10 cellular contexts compared by ENCODE assay signal in genomic region chr17:82338858-82339633, GRCh38. TPM values are rescaled to one million over a fixed set of nuclear protein-coding genes. Genes with fewer than 3 reads are reported as not detected.
DNase-seq lines count a peak whose midpoint lies in the region; ATAC-seq and TF ChIP-seq lines count a peak whose summit lies in the region.
"Had no signal": no experiment of that assay in that cellular context is flagged by ENCODE, and none has a peak within 500 bp of the region (broad histone marks: within the 10 kb centered on the region; RNA-seq: fewer than 3 reads in every experiment).

No MANE protein-coding gene starts in this region.

- ATAC-seq in GM23338 = peak; percentile 10; the same call in 1 of the 3 replicates
- no peak for ATAC-seq in GM21786 (IDR thresholded peaks at IDR 0.05; ENCODE audit: unreplicated experiment)
- no peak for ATAC-seq in GM18867 (IDR thresholded peaks at IDR 0.05; ENCODE audit: unreplicated experiment)

- H3K36me3 Mint-ChIP-seq in GM23338 (ENCODE audit: low read depth) = peaks cover 4% of the 10 kb centered on the region

- H3K4me2 ChIP-seq in GM23338 = no peak overlapping the region

- H3K4me1 ChIP-seq in GM23338 (ENCODE audit: insufficient read depth) = peaks cover 7% of the 10 kb centered on the region

- H3K9me3 Mint-ChIP-seq in GM23338 = peaks cover 15% of the 10 kb centered on the region

- H2AFZ ChIP-seq in GM23338 = no peak overlapping the region

- H3K79me2 ChIP-seq in GM23338 (replicated peaks; ENCODE audit: insufficient read depth) = no peaks in the 10 kb centered on the region

- DNase-seq in GM23338 (ENCODE audit: low spot score) (peak; percentile 33), SHP77 treated with DMSO at 0.1 percent for 48 hours (lab: John Stamatoyannopoulos, UW) (peak; percentile 21), fibroblast of villous mesenchyme (ENCODE audit: low read depth) (peak; percentile 74), skeletal muscle cell (ENCODE audit: low read depth) (peak; percentile 29), WERI-Rb-1 (no peak)
- DNase-seq in activated effector memory CD4-positive, alpha-beta T cell treated with anti-CD3 and anti-CD28 coated beads, Interleukin-2, amount 50 U/mL, for 16 hours = no peak

- TF ChIP-seq CTCF in GM23338 (conservative IDR thresholded peaks at IDR 0.05; ENCODE audit: low read depth in 2 of 2) = no peak
- TF ChIP-seq CTCF in fibroblast of villous mesenchyme (IDR thresholded peaks at IDR 0.05; ENCODE audit: insufficient read depth, low read depth, low read length) = no peak
- TF ChIP-seq CTCF in WERI-Rb-1 (IDR thresholded peaks at IDR 0.05; ENCODE audit: low read depth, low read length) = no peak

- no peak overlapping the region for H3K27ac Mint-ChIP-seq in GM23338

- H3K4me3 ChIP-seq in GM23338 (no peak overlapping the region), fibroblast of villous mesenchyme (ENCODE audit: low read depth, low read length) (peak overlapping the region; percentile 50), skeletal muscle cell (ENCODE audit: low read depth, low read length) (peak overlapping the region; percentile 2), WERI-Rb-1 (ENCODE audit: low read depth, low read length) (no peak overlapping the region)
- H3K4me3 ChIP-seq: thyroid gland had no signal

- 0 out of 2 replicates have a peak, but pooled peaks cover 5% of the 10 kb centered on the region for H4K20me1 ChIP-seq in GM23338 (replicated peaks; ENCODE audit: insufficient read depth)

- H3F3A ChIP-seq in GM23338 (replicated peaks; ENCODE audit: low read depth) = no peaks in the 10 kb centered on the region

- H3K27ac ChIP-seq in GM23338 (ENCODE audit: low read depth) = no peak overlapping the region
- H3K27ac ChIP-seq in WERI-Rb-1 = no peak overlapping the region
- H3K27ac ChIP-seq: epithelial cell of prostate, thyroid gland had no signal

- peaks cover 35% of the 10 kb centered on the region for H3K27me3 ChIP-seq in GM23338 (ENCODE audit: insufficient read depth)
- H3K27me3 ChIP-seq in WERI-Rb-1 (ENCODE audit: insufficient read depth, low read depth, severe bottlenecking) = no peaks in the 10 kb centered on the region
- H3K27me3 ChIP-seq: thyroid gland had no signal

- peaks cover 25% of the 10 kb centered on the region for H3K4me1 Mint-ChIP-seq in GM23338

- H3K4me3 Mint-ChIP-seq in GM23338 = no peak overlapping the region

- H3K36me3 ChIP-seq in GM23338 (ENCODE audit: insufficient read depth) = no peaks in the 10 kb centered on the region
- no peaks in the 10 kb centered on the region for H3K36me3 ChIP-seq in WERI-Rb-1
- H3K36me3 ChIP-seq: thyroid gland had no signal

- no peaks in the 10 kb centered on the region for H3K9me2 ChIP-seq in GM23338 (ENCODE audit: insufficient read depth)

- peaks cover 11% of the 10 kb centered on the region for H3K9me3 ChIP-seq in WERI-Rb-1 (ENCODE audit: severe bottlenecking)
- H3K9me3 ChIP-seq: thyroid gland had no signal

- H3K27me3 Mint-ChIP-seq in GM23338 (ENCODE audit: insufficient read depth, low read depth, poor library complexity) = peaks cover 49% of the 10 kb centered on the region

TF ChIP-seq in GM23338, 12 proteins besides CTCF, POLR2A, EP300 and RAD21 (continues in another document):
- TF ChIP-seq STAT1 (IDR thresholded peaks at IDR 0.05; ENCODE audit: unreplicated experiment) = no peak
- TF ChIP-seq, protein P1, sequence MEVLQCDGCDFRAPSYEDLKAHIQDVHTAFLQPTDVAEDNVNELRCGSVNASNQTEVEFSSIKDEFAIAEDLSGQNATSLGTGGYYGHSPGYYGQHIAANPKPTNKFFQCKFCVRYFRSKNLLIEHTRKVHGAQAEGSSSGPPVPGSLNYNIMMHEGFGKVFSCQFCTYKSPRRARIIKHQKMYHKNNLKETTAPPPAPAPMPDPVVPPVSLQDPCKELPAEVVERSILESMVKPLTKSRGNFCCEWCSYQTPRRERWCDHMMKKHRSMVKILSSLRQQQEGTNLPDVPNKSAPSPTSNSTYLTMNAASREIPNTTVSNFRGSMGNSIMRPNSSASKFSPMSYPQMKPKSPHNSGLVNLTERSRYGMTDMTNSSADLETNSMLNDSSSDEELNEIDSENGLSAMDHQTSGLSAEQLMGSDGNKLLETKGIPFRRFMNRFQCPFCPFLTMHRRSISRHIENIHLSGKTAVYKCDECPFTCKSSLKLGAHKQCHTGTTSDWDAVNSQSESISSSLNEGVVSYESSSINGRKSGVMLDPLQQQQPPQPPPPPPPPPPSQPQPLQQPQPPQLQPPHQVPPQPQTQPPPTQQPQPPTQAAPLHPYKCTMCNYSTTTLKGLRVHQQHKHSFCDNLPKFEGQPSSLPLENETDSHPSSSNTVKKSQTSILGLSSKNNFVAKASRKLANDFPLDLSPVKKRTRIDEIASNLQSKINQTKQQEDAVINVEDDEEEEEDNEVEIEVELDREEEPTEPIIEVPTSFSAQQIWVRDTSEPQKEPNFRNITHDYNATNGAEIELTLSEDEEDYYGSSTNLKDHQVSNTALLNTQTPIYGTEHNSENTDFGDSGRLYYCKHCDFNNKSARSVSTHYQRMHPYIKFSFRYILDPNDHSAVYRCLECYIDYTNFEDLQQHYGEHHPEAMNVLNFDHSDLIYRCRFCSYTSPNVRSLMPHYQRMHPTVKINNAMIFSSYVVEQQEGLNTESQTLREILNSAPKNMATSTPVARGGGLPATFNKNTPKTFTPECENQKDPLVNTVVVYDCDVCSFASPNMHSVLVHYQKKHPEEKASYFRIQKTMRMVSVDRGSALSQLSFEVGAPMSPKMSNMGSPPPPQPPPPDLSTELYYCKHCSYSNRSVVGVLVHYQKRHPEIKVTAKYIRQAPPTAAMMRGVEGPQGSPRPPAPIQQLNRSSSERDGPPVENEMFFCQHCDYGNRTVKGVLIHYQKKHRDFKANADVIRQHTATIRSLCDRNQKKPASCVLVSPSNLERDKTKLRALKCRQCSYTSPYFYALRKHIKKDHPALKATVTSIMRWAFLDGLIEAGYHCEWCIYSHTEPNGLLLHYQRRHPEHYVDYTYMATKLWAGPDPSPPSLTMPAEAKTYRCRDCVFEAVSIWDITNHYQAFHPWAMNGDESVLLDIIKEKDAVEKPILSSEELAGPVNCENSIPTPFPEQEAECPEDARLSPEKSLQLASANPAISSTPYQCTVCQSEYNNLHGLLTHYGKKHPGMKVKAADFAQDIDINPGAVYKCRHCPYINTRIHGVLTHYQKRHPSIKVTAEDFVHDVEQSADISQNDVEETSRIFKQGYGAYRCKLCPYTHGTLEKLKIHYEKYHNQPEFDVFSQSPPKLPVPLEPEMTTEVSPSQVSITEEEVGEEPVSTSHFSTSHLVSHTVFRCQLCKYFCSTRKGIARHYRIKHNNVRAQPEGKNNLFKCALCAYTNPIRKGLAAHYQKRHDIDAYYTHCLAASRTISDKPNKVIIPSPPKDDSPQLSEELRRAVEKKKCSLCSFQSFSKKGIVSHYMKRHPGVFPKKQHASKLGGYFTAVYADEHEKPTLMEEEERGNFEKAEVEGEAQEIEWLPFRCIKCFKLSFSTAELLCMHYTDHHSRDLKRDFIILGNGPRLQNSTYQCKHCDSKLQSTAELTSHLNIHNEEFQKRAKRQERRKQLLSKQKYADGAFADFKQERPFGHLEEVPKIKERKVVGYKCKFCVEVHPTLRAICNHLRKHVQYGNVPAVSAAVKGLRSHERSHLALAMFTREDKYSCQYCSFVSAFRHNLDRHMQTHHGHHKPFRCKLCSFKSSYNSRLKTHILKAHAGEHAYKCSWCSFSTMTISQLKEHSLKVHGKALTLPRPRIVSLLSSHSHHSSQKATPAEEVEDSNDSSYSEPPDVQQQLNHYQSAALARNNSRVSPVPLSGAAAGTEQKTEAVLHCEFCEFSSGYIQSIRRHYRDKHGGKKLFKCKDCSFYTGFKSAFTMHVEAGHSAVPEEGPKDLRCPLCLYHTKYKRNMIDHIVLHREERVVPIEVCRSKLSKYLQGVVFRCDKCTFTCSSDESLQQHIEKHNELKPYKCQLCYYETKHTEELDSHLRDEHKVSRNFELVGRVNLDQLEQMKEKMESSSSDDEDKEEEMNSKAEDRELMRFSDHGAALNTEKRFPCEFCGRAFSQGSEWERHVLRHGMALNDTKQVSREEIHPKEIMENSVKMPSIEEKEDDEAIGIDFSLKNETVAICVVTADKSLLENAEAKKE (CRISPR knock-in tag; IDR thresholded peaks at IDR 0.05) = no peak
- TF ChIP-seq POLR2AphosphoS5 (IDR thresholded peaks at IDR 0.05; ENCODE audit: low read depth) = no peak
- no peak for TF ChIP-seq EZH2phosphoT487 (IDR thresholded peaks at IDR 0.05; ENCODE audit: unreplicated experiment)
- no peak for TF ChIP-seq CREB1 (CRISPR knock-in tag; IDR thresholded peaks at IDR 0.05; ENCODE audit: low read depth)
- TF ChIP-seq ZNF331 (CRISPR knock-in tag; IDR thresholded peaks at IDR 0.05; ENCODE audit: low read depth) = no peak
- no peak for TF ChIP-seq JUNB (IDR thresholded peaks at IDR 0.05; ENCODE audit: unreplicated experiment)
- TF ChIP-seq, protein P2, sequence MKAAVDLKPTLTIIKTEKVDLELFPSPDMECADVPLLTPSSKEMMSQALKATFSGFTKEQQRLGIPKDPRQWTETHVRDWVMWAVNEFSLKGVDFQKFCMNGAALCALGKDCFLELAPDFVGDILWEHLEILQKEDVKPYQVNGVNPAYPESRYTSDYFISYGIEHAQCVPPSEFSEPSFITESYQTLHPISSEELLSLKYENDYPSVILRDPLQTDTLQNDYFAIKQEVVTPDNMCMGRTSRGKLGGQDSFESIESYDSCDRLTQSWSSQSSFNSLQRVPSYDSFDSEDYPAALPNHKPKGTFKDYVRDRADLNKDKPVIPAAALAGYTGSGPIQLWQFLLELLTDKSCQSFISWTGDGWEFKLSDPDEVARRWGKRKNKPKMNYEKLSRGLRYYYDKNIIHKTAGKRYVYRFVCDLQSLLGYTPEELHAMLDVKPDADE (IDR thresholded peaks at IDR 0.05) = no peak
- no peak for TF ChIP-seq NANOG (IDR thresholded peaks at IDR 0.05; ENCODE audit: borderline replicate concordance)
- no peak for TF ChIP-seq EZH2 (IDR thresholded peaks at IDR 0.05; ENCODE audit: low read depth, unreplicated experiment)

RNA-seq across cellular contexts. Expression of gene SECTM1, which starts 5.5 kb away (rescaled TPM):
- 0.16 and 1.3 TPM in 2 replicates for total RNA-seq in GM23338 (2014; rRNA removed; shearing (Covaris generic))
- 0.21 TPM in 1 of 2 replicates, not detected in the other for polyA plus RNA-seq in GM23338 (2016; fragmentation: Nextera tagmentation; extraction: Ambion mirVana)
- total RNA-seq in fibroblast of villous mesenchyme = 11.9 and 24.2 TPM in 2 replicates

RNA-seq across cellular contexts. Expression of gene TEX19, which starts 20.0 kb away (rescaled TPM):
- total RNA-seq in GM23338 (2014; rRNA removed; shearing (Covaris generic)) = 0.66 and 1.1 TPM in 2 replicates
- 0.10 and 0.23 TPM in 2 replicates for polyA plus RNA-seq in GM23338 (2016; fragmentation: Nextera tagmentation; extraction: Ambion mirVana)
- total RNA-seq in fibroblast of villous mesenchyme = under 0.01 TPM in 1 of 2 replicates, not detected in the other

RNA-seq across cellular contexts. Expression of gene CD7, which starts 21.6 kb away (rescaled TPM):
- total RNA-seq in GM23338 (2014; rRNA removed; shearing (Covaris generic)) = 0.42 and 0.58 TPM in 2 replicates
- polyA plus RNA-seq in GM23338 (2016; fragmentation: Nextera tagmentation; extraction: Ambion mirVana) = 0.44 TPM in 1 of 2 replicates, not detected in the other
- not detected in 2 replicates for total RNA-seq in fibroblast of villous mesenchyme

RNA-seq across cellular contexts. Expression of gene UTS2R, which starts 32.5 kb away (rescaled TPM):
- total RNA-seq in GM23338 (2014; rRNA removed; shearing (Covaris generic)) = 0.49 and 0.82 TPM in 2 replicates
- not detected in 2 replicates for polyA plus RNA-seq in GM23338 (2016; fragmentation: Nextera tagmentation; extraction: Ambion mirVana)
- total RNA-seq in fibroblast of villous mesenchyme = not detected in 2 replicates

Comparison
In these comparisons a context has a peak if more than half of its experiments do, and no peak if none do; other contexts are left out.
1. DNase-seq: peak in GM23338 (single experiment), SHP77 treated with DMSO at 0.1 percent for 48 hours (single experiment), fibroblast of villous mesenchyme (single experiment) and skeletal muscle cell (single experiment); none in WERI-Rb-1 (single experiment) and activated effector memory CD4-positive, alpha-beta T cell treated with anti-CD3 and anti-CD28 coated beads, Interleukin-2, amount 50 U/mL, for 16 hours (single experiment).
2. H3K4me3 ChIP-seq: peak in fibroblast of villous mesenchyme (single experiment) and skeletal muscle cell (single experiment); none in GM23338 (single experiment) and WERI-Rb-1 (single experiment).